19 cellular contexts compared by ENCODE assay signal in genomic region chr1:69523032-69523431, GRCh38. TPM values are rescaled to one million over a fixed set of nuclear protein-coding genes. Genes with fewer than 3 reads are reported as not detected.
DNase-seq lines count a peak whose midpoint lies in the region; ATAC-seq, FAIRE-seq and TF ChIP-seq lines count a peak whose summit lies in the region.
"Had no signal": no experiment of that assay in that cellular context is flagged by ENCODE, and none has a peak within 500 bp of the region (broad histone marks: within the 10 kb centered on the region; RNA-seq: fewer than 3 reads in every experiment).

No MANE protein-coding gene starts in this region.

- no peak overlapping the region for H3K9ac ChIP-seq in astrocyte (ENCODE audit: low read length)

- no peaks in the 10 kb centered on the region for H3K27me3 Mint-ChIP-seq in astrocyte (ENCODE audit: low read depth, unreplicated experiment)
- no peaks in the 10 kb centered on the region for H3K27me3 Mint-ChIP-seq in activated CD8-positive, alpha-beta T cell treated with anti-CD3 and anti-CD28 coated beads for 36 hours
- H3K27me3 Mint-ChIP-seq: activated naive CD8-positive, alpha-beta T cell treated with anti-CD3 and anti-CD28 coated beads for 36 hours; dendritic cell treated with granulocyte-macrophage colony-stimulating factor and Interleukin-4, amounts not matched to agents 40 ng/mL and 50 ng/mL, for 4 days had no signal

- no peaks in the 10 kb centered on the region for H3K79me2 ChIP-seq in astrocyte (ENCODE audit: insufficient read depth, low read length)

- intact Hi-C loops in psoas muscle (cut with DNase I), result no loop called here
- intact Hi-C loops in activated CD8-positive, alpha-beta T cell treated with anti-CD3 and anti-CD28 coated beads for 36 hours (cut with micrococcal nuclease), result no loop called here

- TF ChIP-seq CTCF in AG04449 (IDR thresholded peaks at IDR 0.05; ENCODE audit: insufficient read depth, low read length, missing control alignments) (no peak), HFF-Myc (IDR thresholded peaks at IDR 0.05; ENCODE audit: low read depth, low read length, missing control alignments) (no peak), astrocyte (IDR thresholded peaks at IDR 0.05; ENCODE audit: insufficient read depth, low read depth, low read length) (no peak), psoas muscle (IDR thresholded peaks at IDR 0.05) (no peak)
- TF ChIP-seq CTCF in activated CD8-positive, alpha-beta T cell treated with anti-CD3 and anti-CD28 coated beads for 36 hours (IDR thresholded peaks at IDR 0.05), result no peak

- H3K4me3 Mint-ChIP-seq in astrocyte (ENCODE audit: unreplicated experiment), result no peak overlapping the region
- no peak overlapping the region for H3K4me3 Mint-ChIP-seq in activated CD8-positive, alpha-beta T cell treated with anti-CD3 and anti-CD28 coated beads for 36 hours
- H3K4me3 Mint-ChIP-seq: activated naive CD8-positive, alpha-beta T cell treated with anti-CD3 and anti-CD28 coated beads for 36 hours; dendritic cell treated with granulocyte-macrophage colony-stimulating factor and Interleukin-4, amounts not matched to agents 40 ng/mL and 50 ng/mL, for 4 days; mesothelial cell of epicardium had no signal

- H3K4me3 ChIP-seq in AG04449 (ENCODE audit: low read depth, low read length) (no peak overlapping the region), HFF-Myc (replicated peaks; ENCODE audit: low read depth, low read length) (no peak overlapping the region), astrocyte (ENCODE audit: insufficient read depth, low read depth, low read length) (no peak overlapping the region), psoas muscle (no peak overlapping the region)
- H3K4me3 ChIP-seq: A549, gastrocnemius medialis had no signal

- H3K4me1 Mint-ChIP-seq in astrocyte (ENCODE audit: low read depth, unreplicated experiment), result peaks cover 16% of the 10 kb centered on the region
- no peaks in the 10 kb centered on the region for H3K4me1 Mint-ChIP-seq in activated CD8-positive, alpha-beta T cell treated with anti-CD3 and anti-CD28 coated beads for 36 hours (ENCODE audit: low read depth)
- H3K4me1 Mint-ChIP-seq: activated naive CD8-positive, alpha-beta T cell treated with anti-CD3 and anti-CD28 coated beads for 36 hours; mesothelial cell of epicardium had no signal

- POLR2A ChIA-PET in AG04449 (lab: Yijun Ruan, JAX), result no interaction called here
- POLR2A ChIA-PET in activated CD8-positive, alpha-beta T cell treated with anti-CD3 and anti-CD28 coated beads for 36 hours (lab: Charles Lee), result no interaction called here

- CTCF ChIA-PET in AG04449 (lab: Yijun Ruan, JAX), result no interaction called here
- CTCF ChIA-PET in activated CD8-positive, alpha-beta T cell treated with anti-CD3 and anti-CD28 coated beads for 36 hours (lab: Charles Lee), result no interaction called here

- WGBS in psoas muscle, 3 donors, result 69 to 81% (median 76%) methylated on average over 1 of the region's 1 CpG

- ATAC-seq in psoas muscle, result no peak
- ATAC-seq in activated CD8-positive, alpha-beta T cell treated with anti-CD3 and anti-CD28 coated beads for 36 hours, result no peak
- ATAC-seq: A549, gastrocnemius medialis had no signal

- H3K27ac ChIP-seq in astrocyte (ENCODE audit: low read depth, low read length) (peak overlapping the region; percentile 39), psoas muscle (no peak overlapping the region)
- H3K27ac ChIP-seq: A549, gastrocnemius medialis had no signal

- H3K27ac Mint-ChIP-seq in astrocyte (ENCODE audit: unreplicated experiment), result peak overlapping the region; percentile 99
- no peak overlapping the region for H3K27ac Mint-ChIP-seq in activated CD8-positive, alpha-beta T cell treated with anti-CD3 and anti-CD28 coated beads for 36 hours
- H3K27ac Mint-ChIP-seq: activated naive CD8-positive, alpha-beta T cell treated with anti-CD3 and anti-CD28 coated beads for 36 hours; dendritic cell treated with granulocyte-macrophage colony-stimulating factor and Interleukin-4, amounts not matched to agents 40 ng/mL and 50 ng/mL, for 4 days; mesothelial cell of epicardium had no signal

- no peak overlapping the region for H2AFZ ChIP-seq in astrocyte (ENCODE audit: low read depth, low read length)

- peaks cover 19% of the 10 kb centered on the region for H3K4me1 ChIP-seq in astrocyte (ENCODE audit: insufficient read depth, low read length)
- no peaks in the 10 kb centered on the region for H3K4me1 ChIP-seq in psoas muscle
- H3K4me1 ChIP-seq: A549, gastrocnemius medialis had no signal

- no peaks in the 10 kb centered on the region for H3K9me3 Mint-ChIP-seq in astrocyte (ENCODE audit: unreplicated experiment)
- peaks cover 2% of the 10 kb centered on the region for H3K9me3 Mint-ChIP-seq in activated CD8-positive, alpha-beta T cell treated with anti-CD3 and anti-CD28 coated beads for 36 hours
- H3K9me3 Mint-ChIP-seq: activated naive CD8-positive, alpha-beta T cell treated with anti-CD3 and anti-CD28 coated beads for 36 hours; dendritic cell treated with granulocyte-macrophage colony-stimulating factor and Interleukin-4, amounts not matched to agents 40 ng/mL and 50 ng/mL, for 4 days; mesothelial cell of epicardium had no signal

- no peaks in the 10 kb centered on the region for H3K36me3 ChIP-seq in astrocyte (ENCODE audit: insufficient read depth, low read length)
- H3K36me3 ChIP-seq in psoas muscle (ENCODE audit: insufficient read depth in 1 of 2, low read depth in 1 of 2), result no peaks in the 10 kb centered on the region
- H3K36me3 ChIP-seq: gastrocnemius medialis had no signal

- peak overlapping the region; percentile 46 for H3K4me2 ChIP-seq in astrocyte (ENCODE audit: low read length)
- H3K4me2 ChIP-seq: A549 had no signal

- H3K9me3 ChIP-seq in astrocyte (ENCODE audit: insufficient read depth, low read depth, low read length) (no peaks in the 10 kb centered on the region), psoas muscle (no peaks in the 10 kb centered on the region)
- H3K9me3 ChIP-seq: A549, gastrocnemius medialis had no signal

- FAIRE-seq in astrocyte (lab: Jason Lieb, UNC), result peak; percentile 80
- FAIRE-seq: A549 had no signal

- H4K20me1 ChIP-seq in astrocyte (ENCODE audit: insufficient read depth, low read length), result no peaks in the 10 kb centered on the region

- H3K27me3 ChIP-seq in astrocyte (ENCODE audit: insufficient read depth, low read length), result no peaks in the 10 kb centered on the region
- H3K27me3 ChIP-seq in psoas muscle (ENCODE audit: insufficient read depth in 3 of 3, low read length in 2 of 3), result no peaks in the 10 kb centered on the region
- H3K27me3 ChIP-seq: gastrocnemius medialis had no signal

- DNase-seq in AG04449 (ENCODE audit: low read depth, low spot score) (peak; percentile 56), HFF-Myc (ENCODE audit: extremely low read depth, low read depth) (peak; percentile 33), astrocyte (ENCODE audit: low read depth) (peak; percentile 92), foreskin melanocyte (peak; percentile 63), NCI-H446 treated with DMSO at 0.1 percent for 48 hours (lab: John Stamatoyannopoulos, UW) (no peak), psoas muscle (no peak), DMS114 treated with DMSO at 0.1 percent for 48 hours (lab: John Stamatoyannopoulos, UW; ENCODE audit: unreplicated experiment) (no peak)
- no peak for DNase-seq in activated CD8-positive, alpha-beta T cell treated with anti-CD3 and anti-CD28 coated beads for 36 hours
- DNase-seq: activated CD4-positive, CD25-positive, alpha-beta regulatory T cell treated with anti-CD3 and anti-CD28 coated beads, Interleukin-2, amount 50 U/mL, for 72 hours; activated naive CD8-positive, alpha-beta T cell treated with anti-CD3 and anti-CD28 coated beads for 36 hours; activated T-cell treated with anti-CD3 and anti-CD28 coated beads for 4 hours; gastrocnemius medialis; NCI-H1048; occipital lobe; T-helper 1 cell had no signal

- H3K36me3 Mint-ChIP-seq in astrocyte (ENCODE audit: low read depth, unreplicated experiment), result no peaks in the 10 kb centered on the region
- no peaks in the 10 kb centered on the region for H3K36me3 Mint-ChIP-seq in activated CD8-positive, alpha-beta T cell treated with anti-CD3 and anti-CD28 coated beads for 36 hours (ENCODE audit: low read depth)
- H3K36me3 Mint-ChIP-seq: activated naive CD8-positive, alpha-beta T cell treated with anti-CD3 and anti-CD28 coated beads for 36 hours; mesothelial cell of epicardium had no signal

RNA-seq across cellular contexts. Expression of gene LRRC7, which starts 44.7 kb away (rescaled TPM):
- total RNA-seq in astrocyte (0.14 and 0.27 TPM in 2 replicates), psoas muscle (1 to 10 TPM in 1 of 4 donors, under 1 TPM in 1, not detected in 2; 0.96 to 1.2 TPM)
- polyA plus RNA-seq in psoas muscle, result under 1 TPM; 0.33 to 0.94 (median 0.43) TPM
- total RNA-seq in activated CD8-positive, alpha-beta T cell treated with anti-CD3 and anti-CD28 coated beads for 36 hours, result under 1 TPM; 0.27 to 0.29 TPM
- total RNA-seq: subcutaneous adipose tissue had no signal
- polyA plus RNA-seq: A549 had no signal

Comparison
In these comparisons a context has a peak if more than half of its experiments do, and no peak if none do; other contexts are left out.
1. DNase-seq: peak in AG04449 (single experiment), HFF-Myc (single experiment), astrocyte (single experiment) and foreskin melanocyte (single experiment); none in NCI-H446 treated with DMSO at 0.1 percent for 48 hours (single experiment), psoas muscle (0 of 2), activated CD8-positive, alpha-beta T cell treated with anti-CD3 and anti-CD28 coated beads for 36 hours (single experiment) and DMS114 treated with DMSO at 0.1 percent for 48 hours (single experiment).